ENCODE assay signal across 11 cellular contexts in the genomic region with DNA sequence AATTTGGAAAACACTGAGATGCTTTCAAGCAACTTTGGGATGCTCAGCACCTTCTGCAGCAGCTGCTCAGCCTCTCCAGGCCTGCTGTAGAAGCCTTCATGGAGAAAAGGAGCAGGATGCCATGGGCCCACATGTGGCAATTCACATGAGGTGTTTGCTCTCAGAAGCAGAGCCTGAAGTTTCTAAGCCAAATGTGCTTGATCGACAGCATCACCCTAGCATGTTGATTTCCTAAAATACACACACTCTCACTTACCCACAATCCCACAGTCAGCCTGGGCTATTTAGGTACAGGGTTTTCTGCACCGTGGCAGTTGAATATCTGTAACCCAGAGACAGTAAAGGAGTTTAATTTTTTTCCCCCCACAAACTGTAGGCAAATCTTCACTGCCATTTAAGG.
DNase-seq lines count a peak whose midpoint lies in the region; ATAC-seq and TF ChIP-seq lines count a peak whose summit lies in the region.
"Had no signal": no experiment of that assay in that cellular context is flagged by ENCODE, and none has a peak within 500 bp of the region (broad histone marks: within the 10 kb centered on the region; RNA-seq: fewer than 3 reads in every experiment).

No MANE protein-coding gene starts in this region.

- H3K4me1 Mint-ChIP-seq in CD14-positive monocyte (peaks cover 25% of the 10 kb centered on the region), T-helper 17 cell (peaks cover 69% of the 10 kb centered on the region)

- H3K4me3 Mint-ChIP-seq in CD14-positive monocyte, result no peak overlapping the region
- peak overlapping the region; percentile 50 for H3K4me3 Mint-ChIP-seq in T-helper 17 cell

- ATAC-seq in GM19351 (IDR thresholded peaks at IDR 0.05; ENCODE audit: unreplicated experiment) (peak; percentile 48), T-helper 17 cell (no peak), left ventricle myocardium superior (peak; percentile 89), esophagus mucosa (no peak), HG02763 (IDR thresholded peaks at IDR 0.05; ENCODE audit: unreplicated experiment) (no peak)

- no peaks in the 10 kb centered on the region for H3K9me3 Mint-ChIP-seq in CD14-positive monocyte

- DNase-seq in CD14-positive monocyte (ENCODE audit: low spot score) (no peak), T-helper 17 cell (no peak), left ventricle myocardium superior (no peak), activated gamma-delta T cell (lab: John Stamatoyannopoulos, UW) (no peak), COR-L47 (lab: John Stamatoyannopoulos, UW) (no peak)
- DNase-seq: BE2C, NCI-H2171, Peyer's patch had no signal

- H3K9me3 ChIP-seq in T-helper 17 cell (ENCODE audit: control insufficient read depth, low read length, poor library complexity, severe bottlenecking), result no peaks in the 10 kb centered on the region
- H3K9me3 ChIP-seq: BE2C, Peyer's patch had no signal

- peaks cover 93 to 97% of the 10 kb centered on the region in 2 donors for H3K36me3 Mint-ChIP-seq in CD14-positive monocyte
- peaks cover 6% of the 10 kb centered on the region for H3K36me3 Mint-ChIP-seq in T-helper 17 cell (ENCODE audit: low read depth)

- intact Hi-C loops in CD14-positive monocyte (cut with micrococcal nuclease) (no loop called here), left ventricle myocardium superior (cut with micrococcal nuclease) (loop anchor here (10.0 kb wide), 2 partner anchors 57 to 227 kb away; no protein-coding TSS in a partner anchor)

- H3K27ac Mint-ChIP-seq in CD14-positive monocyte, result peak overlapping the region in 4 of 7 donors; percentile 1 to 63 (median 42)
- peak overlapping the region; percentile 91 for H3K27ac Mint-ChIP-seq in T-helper 17 cell

- TF ChIP-seq CTCF in CD14-positive monocyte (IDR thresholded peaks at IDR 0.05), result no peak

- H3K27me3 Mint-ChIP-seq in CD14-positive monocyte (ENCODE audit: low read depth in 3 of 3), result no peaks in the 10 kb centered on the region
- no peaks in the 10 kb centered on the region for H3K27me3 Mint-ChIP-seq in T-helper 17 cell

Comparison
In these comparisons a context has a peak if more than half of its experiments do, and no peak if none do; other contexts are left out.
1. ATAC-seq: peak in GM19351 (single experiment) and left ventricle myocardium superior (single experiment); none in T-helper 17 cell (single experiment), esophagus mucosa (single experiment) and HG02763 (single experiment).